ENCODE assay signal across 22 cellular contexts in the genomic region with DNA sequence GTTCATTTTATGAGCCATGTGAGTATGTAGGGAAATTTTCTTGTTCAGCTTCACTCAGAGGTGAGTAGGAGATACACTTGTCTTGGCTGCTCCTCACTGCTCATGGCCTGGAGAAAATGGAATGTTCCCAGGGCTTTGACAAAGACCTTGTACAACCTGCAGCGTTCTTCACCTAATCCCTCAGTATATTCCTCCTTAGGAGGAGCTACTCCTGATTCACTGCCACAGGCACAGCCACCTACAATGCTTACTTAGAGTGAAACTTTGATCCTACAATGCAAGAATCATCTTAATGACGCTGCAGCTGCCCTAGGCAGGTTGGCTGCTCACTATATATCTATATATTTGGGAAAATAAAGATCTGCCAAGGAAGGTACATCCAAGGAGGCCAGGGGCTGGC.
"Had no signal": no experiment of that assay in that cellular context is flagged by ENCODE, and none has a peak within 500 bp of the region (broad histone marks: within the 10 kb centered on the region; RNA-seq: fewer than 3 reads in every experiment).

No MANE protein-coding gene starts in this region.

- ATAC-seq: activated T-cell treated with anti-CD3 and anti-CD28 coated beads, Interleukin-2, amount 50 U/mL, for 72 hours; lower lobe of right lung; natural killer cell treated with Interleukin-12 subunit alpha and Interleukin-12 subunit beta and Interleukin-15 and Interleukin-18, amount 100 ng/mL, for 72 hours; right cardiac atrium had no signal

- H3K4me1 ChIP-seq: colonic mucosa, lower lobe of right lung, upper lobe of left lung had no signal

- H3K4me3 ChIP-seq: colonic mucosa, esophagus muscularis mucosa, lower lobe of right lung, upper lobe of left lung had no signal

- H3K27me3 ChIP-seq: colonic mucosa, esophagus muscularis mucosa, upper lobe of left lung had no signal

- H3K27ac ChIP-seq: colonic mucosa, esophagus muscularis mucosa, lower lobe of right lung, upper lobe of left lung, VCaP had no signal

- H3K9me3 ChIP-seq: colonic mucosa, esophagus muscularis mucosa, lower lobe of right lung, upper lobe of left lung had no signal

- DNase-seq: activated CD4-positive, alpha-beta T cell treated with anti-CD3 and anti-CD28 coated beads for 4 hours; activated CD4-positive, alpha-beta T cell treated with anti-CD3 and anti-CD28 coated beads, Interleukin-2, amount 50 U/mL, for 4 hours; activated naive CD4-positive, alpha-beta T cell; activated T-cell treated with anti-CD3 and anti-CD28 coated beads for 4 hours; activated T-cell treated with anti-CD3 and anti-CD28 coated beads, Interleukin-2, amount 50 U/mL, for 72 hours; anterior cingulate cortex; cerebellar nuclear complex; colonic mucosa; effector CD8-positive, alpha-beta T cell; kidney; lower lobe of right lung; mesendoderm; posterior cingulate gyrus; right cardiac atrium; stimulated activated CD4-positive, alpha-beta T cell treated with anti-CD3 and anti-CD28 coated beads, Interleukin-2, amount 100 ng/mL, for 48 hours; T-helper 9 cell; upper lobe of left lung had no signal

- FAIRE-seq: frontal cortex, kidney, TTC549 had no signal

- H3K36me3 ChIP-seq: colonic mucosa, esophagus muscularis mucosa, lower lobe of right lung, upper lobe of left lung had no signal
